6 cellular contexts compared by ENCODE assay signal in the genomic region with DNA sequence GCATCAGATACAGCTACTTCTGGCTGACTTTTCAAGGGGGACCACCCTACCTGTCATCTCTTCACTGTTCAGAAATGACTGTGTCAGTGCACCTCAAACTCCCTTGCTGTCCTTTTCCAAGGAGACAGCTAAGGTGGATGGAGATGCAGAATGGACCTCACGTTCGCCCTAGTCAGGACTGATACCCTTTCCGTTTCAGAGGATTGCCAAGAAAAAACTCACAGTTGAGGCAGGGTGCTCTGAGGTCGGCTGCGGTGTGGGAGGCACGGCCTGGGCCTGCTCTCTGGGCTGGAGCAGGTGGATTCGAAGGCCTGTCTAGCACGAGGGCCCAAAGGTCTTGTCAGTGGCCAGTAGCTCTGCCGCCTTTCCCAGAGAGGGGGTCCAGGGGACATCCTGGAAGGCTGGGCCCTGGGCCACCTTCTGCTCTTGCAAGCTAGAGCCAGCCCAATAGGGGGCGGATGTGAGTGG. TPM values are rescaled to one million over a fixed set of nuclear protein-coding genes. Genes with fewer than 3 reads are reported as not detected.
DNase-seq lines count a peak whose midpoint lies in the region; ATAC-seq and TF ChIP-seq lines count a peak whose summit lies in the region.

No MANE protein-coding gene starts in this region.

- H3K27ac ChIP-seq in layer of hippocampus (ENCODE audit: low read depth, low read length) (peak overlapping the region; percentile 80), thyroid gland (peak overlapping the region; percentile 81 to 93 (median 88))

- peak in 3 of 6 experiments; percentile 16 to 78 (median 60) for TF ChIP-seq CTCF in thyroid gland (IDR thresholded peaks at IDR 0.05)

- intact Hi-C loops in activated T-helper 1 cell treated with anti-CD3 and anti-CD28 coated beads, Interleukin-12 subunit alpha, Interleukin-12 subunit beta, Interleukin-2, Interleukin-4 antibody, amounts not matched to agents 30 ng/mL and 10 ng/mL and 1 ng/mL, durations not matched to agents 14 hours and 24 hours and 36 hours (cut with micrococcal nuclease) = loop anchor here (1.0 to 5.0 kb wide), 3 partner anchors 20 to 436 kb away; partner anchors contain the start of genes CLTA and TMEM8B
- intact Hi-C loops in thyroid gland (cut with DNase I) = no loop called here

- H3K9me3 Mint-ChIP-seq in activated T-helper 1 cell treated with anti-CD3 and anti-CD28 coated beads, Interleukin-12 subunit alpha, Interleukin-12 subunit beta, Interleukin-2, Interleukin-4 antibody, amounts not matched to agents 30 ng/mL and 10 ng/mL and 1 ng/mL, durations not matched to agents 14 hours and 24 hours and 36 hours = no peaks in the 10 kb centered on the region

- peaks cover 28 to 43% of the 10 kb centered on the region in 2 donors for H3K4me1 ChIP-seq in thyroid gland

- peak overlapping the region in 1 of 3 donors; percentile 47 for H3K4me3 ChIP-seq in thyroid gland (replicated peaks in 1 of 3)

- 43 to 64% methylated on average over 8 to 9 of the region's 10 CpGs for WGBS in thyroid gland, 2 donors

- H3K27me3 ChIP-seq in layer of hippocampus (ENCODE audit: control insufficient read depth, insufficient read depth, low read length) (no peaks in the 10 kb centered on the region), thyroid gland (no peaks in the 10 kb centered on the region)

- no peaks in the 10 kb centered on the region for H3K27me3 Mint-ChIP-seq in activated T-helper 1 cell treated with anti-CD3 and anti-CD28 coated beads, Interleukin-12 subunit alpha, Interleukin-12 subunit beta, Interleukin-2, Interleukin-4 antibody, amounts not matched to agents 30 ng/mL and 10 ng/mL and 1 ng/mL, durations not matched to agents 14 hours and 24 hours and 36 hours (ENCODE audit: insufficient read depth)

- H3K4me1 Mint-ChIP-seq in activated T-helper 1 cell treated with anti-CD3 and anti-CD28 coated beads, Interleukin-12 subunit alpha, Interleukin-12 subunit beta, Interleukin-2, Interleukin-4 antibody, amounts not matched to agents 30 ng/mL and 10 ng/mL and 1 ng/mL, durations not matched to agents 14 hours and 24 hours and 36 hours (ENCODE audit: low read depth) = peaks cover 51% of the 10 kb centered on the region

- no peak for TF ChIP-seq POLR2A in thyroid gland (IDR thresholded peaks at IDR 0.05)

- H3K36me3 Mint-ChIP-seq in activated T-helper 1 cell treated with anti-CD3 and anti-CD28 coated beads, Interleukin-12 subunit alpha, Interleukin-12 subunit beta, Interleukin-2, Interleukin-4 antibody, amounts not matched to agents 30 ng/mL and 10 ng/mL and 1 ng/mL, durations not matched to agents 14 hours and 24 hours and 36 hours (ENCODE audit: low read depth) = peaks cover 29% of the 10 kb centered on the region

- H3K27ac Mint-ChIP-seq in activated T-helper 1 cell treated with anti-CD3 and anti-CD28 coated beads, Interleukin-12 subunit alpha, Interleukin-12 subunit beta, Interleukin-2, Interleukin-4 antibody, amounts not matched to agents 30 ng/mL and 10 ng/mL and 1 ng/mL, durations not matched to agents 14 hours and 24 hours and 36 hours = peak overlapping the region; percentile 98

- no peaks in the 10 kb centered on the region for H3K9me3 ChIP-seq in thyroid gland

- ATAC-seq in HG02938 (IDR thresholded peaks at IDR 0.05; ENCODE audit: unreplicated experiment) (peak; percentile 55), HG02642 (IDR thresholded peaks at IDR 0.05; ENCODE audit: poor library complexity, unreplicated experiment) (no peak), GM18873 (IDR thresholded peaks at IDR 0.05; ENCODE audit: low FRiP score, unreplicated experiment) (no peak)

- H3K4me3 Mint-ChIP-seq in activated T-helper 1 cell treated with anti-CD3 and anti-CD28 coated beads, Interleukin-12 subunit alpha, Interleukin-12 subunit beta, Interleukin-2, Interleukin-4 antibody, amounts not matched to agents 30 ng/mL and 10 ng/mL and 1 ng/mL, durations not matched to agents 14 hours and 24 hours and 36 hours = peak overlapping the region; percentile 100

- peak; percentile 71 for DNase-seq in activated T-helper 1 cell treated with anti-CD3 and anti-CD28 coated beads, Interleukin-12 subunit alpha, Interleukin-12 subunit beta, Interleukin-2, Interleukin-4 antibody, amounts not matched to agents 30 ng/mL and 10 ng/mL and 1 ng/mL, durations not matched to agents 14 hours and 24 hours and 36 hours (ENCODE audit: low spot score)
- peak; percentile 66 to 68 for DNase-seq in thyroid gland

- H3K36me3 ChIP-seq in thyroid gland = peaks cover 20 to 30% of the 10 kb centered on the region in 2 donors

RNA-seq across cellular contexts. Expression of gene MSMP, which starts 2.2 kb away (rescaled TPM):
- not detected in 2 replicates for total RNA-seq in activated T-helper 1 cell treated with anti-CD3 and anti-CD28 coated beads, Interleukin-12 subunit alpha, Interleukin-12 subunit beta, Interleukin-2, Interleukin-4 antibody, amounts not matched to agents 30 ng/mL and 10 ng/mL and 1 ng/mL, durations not matched to agents 14 hours and 24 hours and 36 hours
- under 1 TPM in 1 of 4 donors, not detected in 3; 0.67 TPM for total RNA-seq in thyroid gland

RNA-seq across cellular contexts. Expression of gene RGP1, which starts 7.2 kb away (rescaled TPM):
- 18.4 and 18.9 TPM in 2 replicates for total RNA-seq in activated T-helper 1 cell treated with anti-CD3 and anti-CD28 coated beads, Interleukin-12 subunit alpha, Interleukin-12 subunit beta, Interleukin-2, Interleukin-4 antibody, amounts not matched to agents 30 ng/mL and 10 ng/mL and 1 ng/mL, durations not matched to agents 14 hours and 24 hours and 36 hours
- total RNA-seq in thyroid gland = 10 to 100 TPM; 25.4 to 34.0 (median 30.2) TPM

RNA-seq across cellular contexts. Expression of gene GBA2, which starts 7.3 kb away (rescaled TPM):
- 54.7 and 58.4 TPM in 2 replicates for total RNA-seq in activated T-helper 1 cell treated with anti-CD3 and anti-CD28 coated beads, Interleukin-12 subunit alpha, Interleukin-12 subunit beta, Interleukin-2, Interleukin-4 antibody, amounts not matched to agents 30 ng/mL and 10 ng/mL and 1 ng/mL, durations not matched to agents 14 hours and 24 hours and 36 hours
- total RNA-seq in thyroid gland = 100 to 1,000 TPM in 2 of 4 donors, 10 to 100 TPM in 2; 71.4 to 111 (median 101) TPM

RNA-seq across cellular contexts. Expression of gene CREB3, which starts 23.8 kb away (rescaled TPM):
- total RNA-seq in activated T-helper 1 cell treated with anti-CD3 and anti-CD28 coated beads, Interleukin-12 subunit alpha, Interleukin-12 subunit beta, Interleukin-2, Interleukin-4 antibody, amounts not matched to agents 30 ng/mL and 10 ng/mL and 1 ng/mL, durations not matched to agents 14 hours and 24 hours and 36 hours = 32.1 and 32.6 TPM in 2 replicates
- 10 to 100 TPM; 44.9 to 73.0 (median 51.3) TPM for total RNA-seq in thyroid gland

RNA-seq across cellular contexts. Expression of gene TLN1, which starts 24.3 kb away (rescaled TPM):
- 229 and 230 TPM in 2 replicates for total RNA-seq in activated T-helper 1 cell treated with anti-CD3 and anti-CD28 coated beads, Interleukin-12 subunit alpha, Interleukin-12 subunit beta, Interleukin-2, Interleukin-4 antibody, amounts not matched to agents 30 ng/mL and 10 ng/mL and 1 ng/mL, durations not matched to agents 14 hours and 24 hours and 36 hours
- 100 to 1,000 TPM; 142 to 245 (median 184) TPM for total RNA-seq in thyroid gland
